ENCODE assay signal across 23 cellular contexts in genomic region chr6:27441001-27441400, GRCh38.
"Had no signal": no experiment of that assay in that cellular context is flagged by ENCODE, and none has a peak within 500 bp of the region (broad histone marks: within the 10 kb centered on the region; RNA-seq: fewer than 3 reads in every experiment).

No MANE protein-coding gene starts in this region.

- FAIRE-seq: urothelium cell line had no signal

- H3K4me1 Mint-ChIP-seq: activated CD4-positive, alpha-beta T cell treated with anti-CD3 and anti-CD28 coated beads, Interleukin-2, amount 10 ng/mL, durations not matched to agents 7 days and 5 days; immature natural killer cell; memory B cell; nephron progenitor cell had no signal

- ATAC-seq: activated CD8-positive, alpha-beta T cell treated with anti-CD3 and anti-CD28 coated beads, Interleukin-2, amount 10 ng/mL, durations not matched to agents 7 days and 5 days; mucosa of descending colon; right cardiac atrium had no signal

- DNase-seq: activated CD4-positive, alpha-beta T cell treated with anti-CD3 and anti-CD28 coated beads, Interleukin-2, amount 10 ng/mL, durations not matched to agents 7 days and 5 days; activated CD4-positive, CD25-positive, alpha-beta regulatory T cell treated with anti-CD3 and anti-CD28 coated beads, Interleukin-2, amount 50 U/mL, for 72 hours; activated CD8-positive, alpha-beta T cell treated with anti-CD3 and anti-CD28 coated beads, Interleukin-2, amount 10 ng/mL, durations not matched to agents 7 days and 5 days; activated gamma-delta T cell; activated naive CD4-positive, alpha-beta T cell treated with anti-CD3 and anti-CD28 coated beads, Interleukin-2, amount 50 U/mL, for 16 hours; anterior cingulate cortex; cerebellar nuclear complex; cortex of kidney; erythroblast; foreskin fibroblast; immature natural killer cell; mucosa of descending colon; nephron progenitor cell; right cardiac atrium; stimulated activated CD4-positive, alpha-beta T cell treated with anti-CD3 and anti-CD28 coated beads, Interleukin-12 subunit alpha, Interleukin-12 subunit beta, amount 100 ng/mL, for 4 hours; stimulated activated CD4-positive, alpha-beta T cell treated with anti-CD3 and anti-CD28 coated beads, Interleukin-4, amount 100 ng/mL, for 4 hours; WERI-Rb-1 had no signal

- H3K27ac ChIP-seq: parathyroid adenoma, tibial nerve, WERI-Rb-1 had no signal

- H3K27ac Mint-ChIP-seq: activated CD4-positive, alpha-beta T cell treated with anti-CD3 and anti-CD28 coated beads, Interleukin-2, amount 10 ng/mL, durations not matched to agents 7 days and 5 days; activated CD8-positive, alpha-beta T cell treated with anti-CD3 and anti-CD28 coated beads, Interleukin-2, amount 10 ng/mL, durations not matched to agents 7 days and 5 days; activated T-helper 1 cell treated with anti-CD3 and anti-CD28 coated beads, Interleukin-12 subunit alpha, Interleukin-12 subunit beta, Interleukin-2, Interleukin-4 antibody, amounts not matched to agents 30 ng/mL and 10 ng/mL and 1 ng/mL, durations not matched to agents 14 hours and 24 hours and 36 hours; immature natural killer cell; memory B cell; nephron progenitor cell; stimulated activated naive CD8-positive, alpha-beta T cell treated with anti-CD3 and anti-CD28 coated beads, Interleukin-15, Interleukin-2, amounts not matched to agents 100 ng/mL and 50 ng/mL, for 24 hours had no signal

- H3K27me3 ChIP-seq: tibial nerve had no signal

- H3K4me3 Mint-ChIP-seq: activated CD4-positive, alpha-beta T cell treated with anti-CD3 and anti-CD28 coated beads, Interleukin-2, amount 10 ng/mL, durations not matched to agents 7 days and 5 days; activated CD8-positive, alpha-beta T cell treated with anti-CD3 and anti-CD28 coated beads, Interleukin-2, amount 10 ng/mL, durations not matched to agents 7 days and 5 days; activated T-helper 1 cell treated with anti-CD3 and anti-CD28 coated beads, Interleukin-12 subunit alpha, Interleukin-12 subunit beta, Interleukin-2, Interleukin-4 antibody, amounts not matched to agents 30 ng/mL and 10 ng/mL and 1 ng/mL, durations not matched to agents 14 hours and 24 hours and 36 hours; immature natural killer cell; memory B cell; nephron progenitor cell; stimulated activated naive CD8-positive, alpha-beta T cell treated with anti-CD3 and anti-CD28 coated beads, Interleukin-15, Interleukin-2, amounts not matched to agents 100 ng/mL and 50 ng/mL, for 24 hours had no signal

- H3K4me1 ChIP-seq: parathyroid adenoma, tibial nerve had no signal

- H3K36me3 ChIP-seq: WERI-Rb-1 had no signal

- H3K4me3 ChIP-seq: mucosa of descending colon, tibial nerve had no signal
